Comparison of ENCODE assay signal across 13 cellular contexts in genomic region chr4:7266525-7267292, GRCh38.
DNase-seq lines count a peak whose midpoint lies in the region; ATAC-seq and TF ChIP-seq lines count a peak whose summit lies in the region.
"Had no signal": no experiment of that assay in that cellular context is flagged by ENCODE, and none has a peak within 500 bp of the region (broad histone marks: within the 10 kb centered on the region; RNA-seq: fewer than 3 reads in every experiment).

No MANE protein-coding gene starts in this region.

- no peak overlapping the region for H3K27ac Mint-ChIP-seq in activated naive CD4-positive, alpha-beta T cell treated with anti-CD3 and anti-CD28 coated beads, Interleukin-2, amount 50 U/mL, for 72 hours
- H3K27ac Mint-ChIP-seq: stimulated activated memory B cell treated with anti-CD40 and anti-IgM and Interleukin-4, amounts not matched to agents 10 μg/mL and 1 μg/mL and 100 μg/mL, for 72 hours had no signal

- H3K27ac ChIP-seq in foreskin keratinocyte = peak overlapping the region; percentile 39
- H3K27ac ChIP-seq: 22Rv1 had no signal

- peaks cover 7% of the 10 kb centered on the region for H3K4me1 ChIP-seq in foreskin keratinocyte

- no peaks in the 10 kb centered on the region for H3K27me3 ChIP-seq in foreskin keratinocyte

- H3K36me3 Mint-ChIP-seq in activated naive CD4-positive, alpha-beta T cell treated with anti-CD3 and anti-CD28 coated beads, Interleukin-2, amount 50 U/mL, for 72 hours = no peaks in the 10 kb centered on the region
- H3K36me3 Mint-ChIP-seq: stimulated activated memory B cell treated with anti-CD40 and anti-IgM and Interleukin-4, amounts not matched to agents 10 μg/mL and 1 μg/mL and 100 μg/mL, for 72 hours had no signal

- peak; percentile 36 for DNase-seq in DMS53 (lab: John Stamatoyannopoulos, UW)
- no peak for DNase-seq in DMS53 treated with DMSO at 0.1 percent for 48 hours (lab: John Stamatoyannopoulos, UW; ENCODE audit: unreplicated experiment)
- DNase-seq in SW480 (ENCODE audit: low spot score) = peak; percentile 46
- DNase-seq in foreskin keratinocyte = peak; percentile 85 to 93
- peak; percentile 28 for DNase-seq in smooth muscle cell of the brain vasculature (ENCODE audit: low read depth, low spot score)
- no peak for DNase-seq in activated naive CD4-positive, alpha-beta T cell treated with anti-CD3 and anti-CD28 coated beads, Interleukin-2, amount 50 U/mL, for 72 hours (ENCODE audit: low spot score in 2 of 2)
- DNase-seq in stimulated activated CD4-positive, alpha-beta T cell treated with anti-CD3 and anti-CD28 coated beads, Interleukin-4, amount 100 ng/mL, for 1 hour = no peak
- DNase-seq: activated T-cell treated with anti-CD3 and anti-CD28 coated beads, Interleukin-2, amount 50 U/mL, for 4 hours; effector CD8-positive, alpha-beta T cell; GOT3 had no signal

- ATAC-seq in foreskin keratinocyte = peak; percentile 87
- no peak for ATAC-seq in GM19035 (IDR thresholded peaks at IDR 0.05; ENCODE audit: unreplicated experiment)
- no peak for ATAC-seq in activated naive CD4-positive, alpha-beta T cell treated with anti-CD3 and anti-CD28 coated beads, Interleukin-2, amount 50 U/mL, for 72 hours
- ATAC-seq: activated T-cell treated with anti-CD3 and anti-CD28 coated beads, Interleukin-2, amount 50 U/mL, for 4 hours; stimulated activated memory B cell treated with anti-CD40 and anti-IgM and Interleukin-4, amounts not matched to agents 10 μg/mL and 1 μg/mL and 100 μg/mL, for 72 hours had no signal

- TF ChIP-seq CTCF in foreskin keratinocyte (conservative IDR thresholded peaks at IDR 0.05) = no peak

- H3K9me3 Mint-ChIP-seq in activated naive CD4-positive, alpha-beta T cell treated with anti-CD3 and anti-CD28 coated beads, Interleukin-2, amount 50 U/mL, for 72 hours = no peaks in the 10 kb centered on the region
- H3K9me3 Mint-ChIP-seq: activated T-cell treated with anti-CD3 and anti-CD28 coated beads, Interleukin-2, amount 50 U/mL, for 4 hours; stimulated activated memory B cell treated with anti-CD40 and anti-IgM and Interleukin-4, amounts not matched to agents 10 μg/mL and 1 μg/mL and 100 μg/mL, for 72 hours had no signal

Comparison
In these comparisons a context has a peak if more than half of its experiments do, and no peak if none do; other contexts are left out.
1. DNase-seq: peak in DMS53 (single experiment), SW480 (single experiment), foreskin keratinocyte (2 of 2) and smooth muscle cell of the brain vasculature (single experiment); none in DMS53 treated with DMSO at 0.1 percent for 48 hours (single experiment), activated naive CD4-positive, alpha-beta T cell treated with anti-CD3 and anti-CD28 coated beads, Interleukin-2, amount 50 U/mL, for 72 hours (0 of 2) and stimulated activated CD4-positive, alpha-beta T cell treated with anti-CD3 and anti-CD28 coated beads, Interleukin-4, amount 100 ng/mL, for 1 hour (single experiment).